In the genomic region with DNA sequence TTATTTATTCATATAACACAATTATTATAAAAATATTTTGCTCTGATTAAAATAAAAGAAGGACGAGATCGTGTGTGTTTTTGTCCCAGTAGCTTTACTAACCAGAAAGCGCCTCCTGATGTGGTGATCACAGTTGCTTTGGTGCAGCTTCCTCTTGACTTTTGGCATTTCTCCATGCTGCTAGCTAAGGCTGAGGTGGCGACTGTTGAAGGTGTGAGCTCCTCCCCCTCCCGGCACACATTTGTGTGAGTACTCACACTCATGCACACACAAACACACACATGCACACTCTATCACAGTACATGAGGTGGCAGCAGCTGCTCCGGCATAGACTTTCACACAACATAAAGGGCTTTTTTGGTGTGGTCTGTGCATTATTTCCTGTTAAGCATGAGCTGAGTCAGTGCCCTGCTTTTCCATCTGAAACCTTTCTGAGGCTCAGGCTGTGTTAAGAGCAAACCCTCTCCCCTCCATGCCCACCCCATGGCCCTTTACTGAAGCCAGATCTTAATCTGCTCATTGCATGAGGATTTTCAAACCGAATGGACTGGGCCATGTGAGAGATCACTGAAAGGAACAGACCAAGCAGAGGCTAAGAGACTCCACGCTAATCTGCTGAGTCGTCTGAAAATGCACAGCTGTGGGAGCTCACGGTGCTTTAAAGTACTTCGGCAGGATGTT, we compare ENCODE assay signal across 9 cellular contexts. TPM values are rescaled to one million over a fixed set of nuclear protein-coding genes. Genes with fewer than 3 reads are reported as not detected.
DNase-seq lines count a peak whose midpoint lies in the region; ATAC-seq, FAIRE-seq and TF ChIP-seq lines count a peak whose summit lies in the region.
"Not testable (repeated sequence)": the region's sequence is repeated elsewhere in the genome, so short reads cannot be mapped to it uniquely, and the experiment has no call there.
"Had no signal": no experiment of that assay in that cellular context is flagged by ENCODE, and none has a peak within 500 bp of the region (broad histone marks: within the 10 kb centered on the region; RNA-seq: fewer than 3 reads in every experiment).

No MANE protein-coding gene starts in this region.

- not testable (repeated sequence) for TF ChIP-seq POLR2A in A549 (IDR thresholded peaks at IDR 0.05; ENCODE audit: low read length)

- not testable (repeated sequence) for H3K27me3 Mint-ChIP-seq in activated T-helper 1 cell treated with anti-CD3 and anti-CD28 coated beads, Interleukin-12 subunit alpha, Interleukin-12 subunit beta, Interleukin-2, Interleukin-4 antibody, amounts not matched to agents 30 ng/mL and 10 ng/mL and 1 ng/mL, durations not matched to agents 14 hours and 24 hours and 36 hours (ENCODE audit: insufficient read depth)

- FAIRE-seq in A549 (lab: Jason Lieb, UNC) = not testable (repeated sequence)

- TF ChIP-seq CTCF in A549 (IDR thresholded peaks at IDR 0.05) = not testable (repeated sequence)

- peak; percentile 57 to 59; a peak in 4 of 6 replicates for ATAC-seq in A549
- peak; percentile 80 for ATAC-seq in GM19043 (IDR thresholded peaks at IDR 0.05; ENCODE audit: low read depth, unreplicated experiment)
- peak; percentile 80 for ATAC-seq in HG02642 (IDR thresholded peaks at IDR 0.05; ENCODE audit: poor library complexity, unreplicated experiment)
- peak; percentile 60 for ATAC-seq in HG03558 (IDR thresholded peaks at IDR 0.05; ENCODE audit: extremely low read depth, unreplicated experiment)
- ATAC-seq in Right ventricle myocardium superior (ENCODE audit: poor library complexity) = peak; percentile 92

- H3K4me2 ChIP-seq in A549 = not testable (repeated sequence)

- not testable (repeated sequence) for H3K27ac ChIP-seq in A549

- not testable (repeated sequence) for H3K9me3 ChIP-seq in A549

- not testable (repeated sequence) for DNase-seq in A549 (ENCODE audit: low read depth in 1 of 2, low spot score in 1 of 2); Right ventricle myocardium superior
- DNase-seq in T-helper 22 cell (ENCODE audit: low read depth) = peak; percentile 47
- peak; percentile 44 for DNase-seq in activated T-helper 1 cell treated with anti-CD3 and anti-CD28 coated beads, Interleukin-12 subunit alpha, Interleukin-12 subunit beta, Interleukin-2, Interleukin-4 antibody, amounts not matched to agents 30 ng/mL and 10 ng/mL and 1 ng/mL, durations not matched to agents 14 hours and 24 hours and 36 hours (ENCODE audit: low spot score)
- DNase-seq in stimulated activated CD4-positive, alpha-beta T cell treated with anti-CD3 and anti-CD28 coated beads, Interleukin-12 subunit alpha, Interleukin-12 subunit beta, amount 100 ng/mL, for 4 hours = peak; percentile 20

- not testable (repeated sequence) for TF ChIP-seq RAD21 in A549 (conservative IDR thresholded peaks at IDR 0.05 in 1 of 2, IDR thresholded peaks at IDR 0.05 in 1 of 2)

- 21% methylated on average over 8 of the region's 11 CpGs for WGBS in A549 (ENCODE audit: missing lambda C conversion rate)

- intact Hi-C loops in activated T-helper 1 cell treated with anti-CD3 and anti-CD28 coated beads, Interleukin-12 subunit alpha, Interleukin-12 subunit beta, Interleukin-2, Interleukin-4 antibody, amounts not matched to agents 30 ng/mL and 10 ng/mL and 1 ng/mL, durations not matched to agents 14 hours and 24 hours and 36 hours (cut with micrococcal nuclease); Right ventricle myocardium superior (cut with DNase I): not testable (repeated sequence)

- H3K27ac Mint-ChIP-seq in activated T-helper 1 cell treated with anti-CD3 and anti-CD28 coated beads, Interleukin-12 subunit alpha, Interleukin-12 subunit beta, Interleukin-2, Interleukin-4 antibody, amounts not matched to agents 30 ng/mL and 10 ng/mL and 1 ng/mL, durations not matched to agents 14 hours and 24 hours and 36 hours = peak overlapping the region; percentile 86

- not testable (repeated sequence) for TF ChIP-seq EP300 in A549 (IDR thresholded peaks at IDR 0.05)

- H3K4me3 ChIP-seq in A549 = not testable (repeated sequence)

- not testable (repeated sequence) for H3K4me1 Mint-ChIP-seq in activated T-helper 1 cell treated with anti-CD3 and anti-CD28 coated beads, Interleukin-12 subunit alpha, Interleukin-12 subunit beta, Interleukin-2, Interleukin-4 antibody, amounts not matched to agents 30 ng/mL and 10 ng/mL and 1 ng/mL, durations not matched to agents 14 hours and 24 hours and 36 hours (ENCODE audit: low read depth)

- H3K4me3 Mint-ChIP-seq in activated T-helper 1 cell treated with anti-CD3 and anti-CD28 coated beads, Interleukin-12 subunit alpha, Interleukin-12 subunit beta, Interleukin-2, Interleukin-4 antibody, amounts not matched to agents 30 ng/mL and 10 ng/mL and 1 ng/mL, durations not matched to agents 14 hours and 24 hours and 36 hours = peak overlapping the region; percentile 73

- CTCF ChIA-PET in A549 (lab: Yijun Ruan, JAX) = not testable (repeated sequence)

- POLR2A ChIA-PET in A549 (lab: Yijun Ruan, JAX) = not testable (repeated sequence)

- not testable (repeated sequence) for H3K9me3 Mint-ChIP-seq in activated T-helper 1 cell treated with anti-CD3 and anti-CD28 coated beads, Interleukin-12 subunit alpha, Interleukin-12 subunit beta, Interleukin-2, Interleukin-4 antibody, amounts not matched to agents 30 ng/mL and 10 ng/mL and 1 ng/mL, durations not matched to agents 14 hours and 24 hours and 36 hours

- not testable (repeated sequence) for H3K36me3 Mint-ChIP-seq in activated T-helper 1 cell treated with anti-CD3 and anti-CD28 coated beads, Interleukin-12 subunit alpha, Interleukin-12 subunit beta, Interleukin-2, Interleukin-4 antibody, amounts not matched to agents 30 ng/mL and 10 ng/mL and 1 ng/mL, durations not matched to agents 14 hours and 24 hours and 36 hours (ENCODE audit: low read depth)

- H3K4me1 ChIP-seq in A549 = not testable (repeated sequence)

TF ChIP-seq in A549, 52 proteins besides CTCF, POLR2A, EP300 and RAD21:
- TF ChIP-seq MAFK (IDR thresholded peaks at IDR 0.05; ENCODE audit: partially characterized antibody) = peak; percentile 61

RNA-seq across cellular contexts. Expression of gene FOXD4L1, which starts 53.3 kb away (rescaled TPM):
- polyA plus RNA-seq in A549 (2011; rRNA removed) = 0.28 and 0.30 TPM in 2 replicates
- 0.24 and 0.38 TPM in 2 replicates for polyA plus RNA-seq in A549 (2012; cell fraction: cytosol; rRNA removed)
- polyA plus RNA-seq in A549 (2012; cell fraction: nucleus; rRNA removed) = 3.1 and 3.4 TPM in 2 replicates
- polyA plus RNA-seq in A549 (2017; fragmentation: RNase III; extraction: RNeasy Plus Mini Kit Qiagen cat#74134 plus additional on column Dnase treatment) = 0.59 to 0.90 TPM (median 0.67 TPM) in 3 replicates
- 0.39 and 0.74 TPM in 2 replicates for polyA minus RNA-seq in A549 (2011; rRNA and poly(A)+ RNA removed)
- 0.32 and 0.39 TPM in 2 replicates for total RNA-seq in activated T-helper 1 cell treated with anti-CD3 and anti-CD28 coated beads, Interleukin-12 subunit alpha, Interleukin-12 subunit beta, Interleukin-2, Interleukin-4 antibody, amounts not matched to agents 30 ng/mL and 10 ng/mL and 1 ng/mL, durations not matched to agents 14 hours and 24 hours and 36 hours
- total RNA-seq in Right ventricle myocardium superior = not detected
- total RNA-seq: glomerular endothelial cell had no signal
